18 cellular contexts compared by ENCODE assay signal in genomic region chr9:81321551-81321950, GRCh38.
"Had no signal": no experiment of that assay in that cellular context is flagged by ENCODE, and none has a peak within 500 bp of the region (broad histone marks: within the 10 kb centered on the region; RNA-seq: fewer than 3 reads in every experiment).

No MANE protein-coding gene starts in this region.

- H3K36me3 Mint-ChIP-seq: activated CD8-positive, alpha-beta memory T cell treated with anti-CD3 and anti-CD28 coated beads, Interleukin-2, amount 10 ng/mL, durations not matched to agents 7 days and 5 days; activated naive CD8-positive, alpha-beta T cell had no signal

- H3K27me3 Mint-ChIP-seq: activated B cell treated with CpG ODN at 0.5 μM for 24 hours; activated CD4-positive, alpha-beta T cell treated with anti-CD3 and anti-CD28 coated beads, Interleukin-2, amount 10 ng/mL, durations not matched to agents 24 days and 14 days; activated CD8-positive, alpha-beta memory T cell treated with anti-CD3 and anti-CD28 coated beads, Interleukin-2, amount 10 ng/mL, durations not matched to agents 7 days and 5 days; activated naive CD8-positive, alpha-beta T cell; T-helper 17 cell had no signal

- H3K4me3 Mint-ChIP-seq: activated B cell treated with CpG ODN at 0.5 μM for 24 hours; activated CD4-positive, alpha-beta T cell treated with anti-CD3 and anti-CD28 coated beads, Interleukin-2, amount 10 ng/mL, durations not matched to agents 24 days and 14 days; activated CD8-positive, alpha-beta memory T cell treated with anti-CD3 and anti-CD28 coated beads, Interleukin-2, amount 10 ng/mL, durations not matched to agents 7 days and 5 days; activated naive CD8-positive, alpha-beta T cell; activated T-cell treated with anti-CD3 and anti-CD28 coated beads, Interleukin-2, amount 50 U/mL, for 4 hours; T-helper 17 cell had no signal

- H3K27ac Mint-ChIP-seq: activated B cell treated with CpG ODN at 0.5 μM for 24 hours; activated CD4-positive, alpha-beta T cell treated with anti-CD3 and anti-CD28 coated beads, Interleukin-2, amount 10 ng/mL, durations not matched to agents 24 days and 14 days; activated CD8-positive, alpha-beta memory T cell treated with anti-CD3 and anti-CD28 coated beads, Interleukin-2, amount 10 ng/mL, durations not matched to agents 7 days and 5 days; activated naive CD8-positive, alpha-beta T cell; T-helper 17 cell had no signal

- DNase-seq: activated B cell treated with CpG ODN at 0.5 μM for 24 hours; activated CD4-positive, alpha-beta T cell treated with anti-CD3 and anti-CD28 coated beads for 1 hour; activated CD4-positive, alpha-beta T cell treated with anti-CD3 and anti-CD28 coated beads, Interleukin-2, amount 10 ng/mL, durations not matched to agents 24 days and 14 days; activated CD4-positive, alpha-beta T cell treated with anti-CD3 and anti-CD28 coated beads, Interleukin-2, amount 50 U/mL, for 48 hours; activated CD8-positive, alpha-beta memory T cell treated with anti-CD3 and anti-CD28 coated beads, Interleukin-2, amount 10 ng/mL, durations not matched to agents 7 days and 5 days; activated effector memory CD4-positive, alpha-beta T cell treated with anti-CD3 and anti-CD28 coated beads, Interleukin-2, amount 50 U/mL, for 16 hours; activated naive CD4-positive, alpha-beta T cell treated with Interleukin-2 at 50 U/mL for 16 hours; activated T-cell treated with anti-CD3 and anti-CD28 coated beads, Interleukin-2, amount 50 U/mL, for 4 hours; amygdala; brain microvascular endothelial cell; NCI-H146; NCI-H187 treated with DMSO at 0.1 percent for 48 hours; NCI-H2081 treated with DMSO at 0.1 percent for 48 hours; SIG-M5; T-helper 17 cell; T-helper 9 cell had no signal

- ATAC-seq: activated CD8-positive, alpha-beta memory T cell treated with anti-CD3 and anti-CD28 coated beads, Interleukin-2, amount 10 ng/mL, durations not matched to agents 7 days and 5 days; activated T-cell treated with anti-CD3 and anti-CD28 coated beads, Interleukin-2, amount 50 U/mL, for 4 hours; T-helper 17 cell had no signal

- H3K4me3 ChIP-seq: cardiac muscle cell had no signal

- H3K4me1 Mint-ChIP-seq: activated B cell treated with CpG ODN at 0.5 μM for 24 hours; activated CD4-positive, alpha-beta T cell treated with anti-CD3 and anti-CD28 coated beads, Interleukin-2, amount 10 ng/mL, durations not matched to agents 24 days and 14 days; activated CD8-positive, alpha-beta memory T cell treated with anti-CD3 and anti-CD28 coated beads, Interleukin-2, amount 10 ng/mL, durations not matched to agents 7 days and 5 days; T-helper 17 cell had no signal
